In genomic region chr13:28531195-28531955, GRCh38 we compare ENCODE assay signal across 8 cellular contexts. TPM values are rescaled to one million over a fixed set of nuclear protein-coding genes. Genes with fewer than 3 reads are reported as not detected.
DNase-seq lines count a peak whose midpoint lies in the region; ATAC-seq, FAIRE-seq and TF ChIP-seq lines count a peak whose summit lies in the region.

No MANE protein-coding gene starts in this region.

- H3K27ac Mint-ChIP-seq in type B pancreatic cell = no peak overlapping the region

- POLR2A ChIA-PET in A549 (lab: Yijun Ruan, JAX) = no interaction called here

- TF ChIP-seq CTCF in A549 (IDR thresholded peaks at IDR 0.05) (no peak), HFF-Myc (IDR thresholded peaks at IDR 0.05; ENCODE audit: low read depth, low read length, missing control alignments) (no peak), lung (IDR thresholded peaks at IDR 0.05; ENCODE audit: control extremely low read depth, extremely low read depth) (no peak), type B pancreatic cell (conservative IDR thresholded peaks at IDR 0.05) (no peak)

- ATAC-seq in A549 = peak in 1 of 2 experiments; percentile 40; a peak in 3 of 6 replicates
- ATAC-seq in lung (ENCODE audit: insufficient read depth, low FRiP score) = no peak
- ATAC-seq in HG02642 (IDR thresholded peaks at IDR 0.05; ENCODE audit: poor library complexity, unreplicated experiment) = no peak

- DNase-seq in A549 (ENCODE audit: low read depth in 1 of 2, low spot score in 1 of 2) = no peak
- no peak for DNase-seq in HFF-Myc (ENCODE audit: extremely low read depth, low read depth)
- DNase-seq in dermis microvascular lymphatic vessel endothelial cell (ENCODE audit: low read depth in 2 of 2) = peak; percentile 50 to 94
- no peak for DNase-seq in lung (ENCODE audit: low spot score)
- DNase-seq in activated CD8-positive, alpha-beta memory T cell treated with anti-CD3 and anti-CD28 coated beads for 24 hours = no peak
- no peak for DNase-seq in type B pancreatic cell (ENCODE audit: extremely low spot score, unreplicated experiment)
- no peak for DNase-seq in HT-29 (ENCODE audit: low spot score)

- 6% methylated on average over 14 of the region's 34 CpGs for WGBS in A549 (ENCODE audit: missing lambda C conversion rate)
- WGBS in lung, 2 donors = 4% methylated on average over 34 of the region's 34 CpGs

- CTCF ChIA-PET in A549 (lab: Yijun Ruan, JAX) = interaction anchor here (0.9 kb wide), 1 partner anchor 23 kb away, joined by 3 read pairs; no protein-coding TSS in a partner anchor

- H3K36me3 ChIP-seq in lung (ENCODE audit: control insufficient read depth in 2 of 2, insufficient read depth in 2 of 2, low read length in 2 of 2) = no peaks in the 10 kb centered on the region

- H3K4me3 ChIP-seq in A549 = no peak overlapping the region; the same call in 2 of the 3 replicates
- peak overlapping the region; percentile 58 for H3K4me3 ChIP-seq in HFF-Myc (replicated peaks; ENCODE audit: low read depth, low read length)
- peak overlapping the region; percentile 8 for H3K4me3 ChIP-seq in lung

- 0 out of 3 replicates have a peak, but pooled peaks cover 5% of the 10 kb centered on the region for H3K4me1 ChIP-seq in A549
- peaks cover 0 to 14% of the 10 kb centered on the region in 2 donors for H3K4me1 ChIP-seq in lung (ENCODE audit: control insufficient read depth in 2 of 2, insufficient read depth in 2 of 2, low read length in 2 of 2)

- TF ChIP-seq POLR2A in A549 (IDR thresholded peaks at IDR 0.05; ENCODE audit: low read length) = no peak

- H3K27ac ChIP-seq in A549 = no peak overlapping the region
- H3K27ac ChIP-seq in lung (ENCODE audit: low read depth in 1 of 2, low read length in 1 of 2) = peak overlapping the region; percentile 32 to 47

- peaks cover 4% of the 10 kb centered on the region for H3K9me3 Mint-ChIP-seq in type B pancreatic cell

- H3K4me2 ChIP-seq in A549 = peak overlapping the region; percentile 82

- no peak for TF ChIP-seq RAD21 in A549 (conservative IDR thresholded peaks at IDR 0.05 in 1 of 2, IDR thresholded peaks at IDR 0.05 in 1 of 2)

- H3K36me3 Mint-ChIP-seq in type B pancreatic cell = peaks cover 3% of the 10 kb centered on the region

- TF ChIP-seq EP300 in A549 (IDR thresholded peaks at IDR 0.05) = no peak

- no peak for FAIRE-seq in A549 (lab: Jason Lieb, UNC)

- peaks cover 45% of the 10 kb centered on the region for H3K27me3 Mint-ChIP-seq in type B pancreatic cell

- H3K9me3 ChIP-seq in A549 (no peaks in the 10 kb centered on the region), lung (ENCODE audit: control insufficient read depth in 2 of 2, insufficient read depth in 1 of 2, low read length in 1 of 2) (peaks cover 0 to 14% of the 10 kb centered on the region in 2 donors)

- no peaks in the 10 kb centered on the region for H3K27me3 ChIP-seq in lung (ENCODE audit: control insufficient read depth, insufficient read depth)

- H3K4me1 Mint-ChIP-seq in type B pancreatic cell (ENCODE audit: unreplicated experiment) = no peaks in the 10 kb centered on the region

- no peak overlapping the region for H3K4me3 Mint-ChIP-seq in type B pancreatic cell

TF ChIP-seq in A549, 52 proteins besides CTCF, POLR2A, EP300 and RAD21:
- TF ChIP-seq JUN (IDR thresholded peaks at IDR 0.05) (no peak), EHMT2 (IDR thresholded peaks at IDR 0.05; ENCODE audit: low read depth) (no peak), ZSCAN20 (CRISPR knock-in tag; IDR thresholded peaks at IDR 0.05) (no peak)

RNA-seq across cellular contexts. Expression of gene FLT1, which starts 36.4 kb away (rescaled TPM):
- polyA plus RNA-seq in A549 (2011; rRNA removed) (not detected in 2 replicates), A549 (2017; fragmentation: RNase III; extraction: RNeasy Plus Mini Kit Qiagen cat#74134 plus additional on column Dnase treatment) (not detected in 3 replicates), lung (10 to 100 TPM in 1 of 2 donors, 1 to 10 TPM in 1; 4.7 to 48.1 TPM)
- not detected in 2 replicates for polyA plus RNA-seq in A549 (2012; cell fraction: cytosol; rRNA removed)
- polyA plus RNA-seq in A549 (2012; cell fraction: nucleus; rRNA removed) = not detected in 2 replicates
- polyA minus RNA-seq in A549 (2011; rRNA and poly(A)+ RNA removed) = 0.05 TPM in 1 of 2 replicates, not detected in the other
- total RNA-seq in dermis microvascular lymphatic vessel endothelial cell (15.7 and 31.6 TPM in 2 replicates), lung (10 to 100 TPM; 36.3 to 71.3 TPM), type B pancreatic cell (ENCODE audit: low replicate concordance) (0.79 and 1.3 TPM in 2 replicates)
- not detected in 2 replicates for total RNA-seq in HT-29 (2014; rRNA removed; shearing (Covaris generic))

Comparison
In these comparisons a context has a peak if more than half of its experiments do, and no peak if none do; other contexts are left out.
1. DNase-seq: peak in dermis microvascular lymphatic vessel endothelial cell (2 of 2); none in A549 (0 of 2), HFF-Myc (single experiment), lung (single experiment), activated CD8-positive, alpha-beta memory T cell treated with anti-CD3 and anti-CD28 coated beads for 24 hours (single experiment), type B pancreatic cell (single experiment) and HT-29 (single experiment).
2. H3K27ac ChIP-seq: peak in lung (2 of 2); none in A549 (0 of 2).